ENCODE assay signal across 15 cellular contexts in the genomic region with DNA sequence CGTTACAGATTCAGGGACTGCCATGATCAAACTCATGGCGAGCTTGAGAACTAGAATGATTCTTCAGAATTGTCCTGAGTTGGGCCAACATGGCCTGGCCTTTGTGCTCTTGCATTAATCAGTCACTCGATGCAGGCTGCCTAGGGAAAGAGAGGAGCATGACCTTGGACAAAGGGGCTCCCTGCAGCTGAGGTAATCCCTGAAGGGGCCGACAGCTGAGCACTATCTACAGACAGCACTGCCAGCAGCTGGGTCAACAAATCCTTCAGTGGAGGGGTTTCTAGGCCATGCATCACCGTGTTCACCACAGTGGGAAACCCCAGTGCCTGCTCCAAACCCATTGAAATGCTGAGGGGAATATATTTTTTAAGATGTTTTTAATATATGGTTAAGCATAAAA.
DNase-seq lines count a peak whose midpoint lies in the region; ATAC-seq and TF ChIP-seq lines count a peak whose summit lies in the region.
"Had no signal": no experiment of that assay in that cellular context is flagged by ENCODE, and none has a peak within 500 bp of the region (broad histone marks: within the 10 kb centered on the region; RNA-seq: fewer than 3 reads in every experiment).

No MANE protein-coding gene starts in this region.

- H3K36me3 Mint-ChIP-seq in MCF 10A (ENCODE audit: insufficient read depth, unreplicated experiment) = no peaks in the 10 kb centered on the region

- DNase-seq in DMS53 treated with DMSO at 0.1 percent for 48 hours (lab: John Stamatoyannopoulos, UW; ENCODE audit: unreplicated experiment) = peak; percentile 71
- DNase-seq in LHCN-M2 (ENCODE audit: low read depth) = peak; percentile 86
- DNase-seq in NCI-H69 (lab: John Stamatoyannopoulos, UW) = peak; percentile 95
- DNase-seq in left kidney (ENCODE audit: low read depth, low spot score) = peak; percentile 24
- no peak for DNase-seq in islet precursor cell
- no peak for DNase-seq in NOMO-1 treated with DMSO at 0.1 percent for 48 hours (lab: John Stamatoyannopoulos, UW; ENCODE audit: unreplicated experiment)
- DNase-seq in MCF 10A (ENCODE audit: unreplicated experiment) = no peak
- DNase-seq: GF-D8; hypothalamus; NK-92 treated with Interleukin-12 subunit alpha and Interleukin-12 subunit beta, amount 100 ng/mL, for 24 hours; T-helper 1 cell had no signal

- TF ChIP-seq CTCF in MCF 10A (IDR thresholded peaks at IDR 0.05; ENCODE audit: unreplicated experiment) = no peak

- no peak overlapping the region for H3K4me3 Mint-ChIP-seq in MCF 10A (ENCODE audit: unreplicated experiment)
- H3K4me3 Mint-ChIP-seq: central memory CD8-positive, alpha-beta T cell had no signal

- H3K27me3 Mint-ChIP-seq in MCF 10A (ENCODE audit: insufficient read depth, unreplicated experiment) = peaks cover 50% of the 10 kb centered on the region

- BruUV-seq in MCF 10A (replicated peaks; lab: Mats Ljungman, UMichigan) = no TSS peak

- no peak for ATAC-seq in GM19397 (IDR thresholded peaks at IDR 0.05; ENCODE audit: unreplicated experiment)
- ATAC-seq: sciatic nerve had no signal

- POLR2A ChIA-PET in MCF 10A (lab: Yijun Ruan, JAX) = interaction anchor here (0.6 to 0.9 kb wide), 2 partner anchors 13 to 129 kb away, joined by 3 read pairs; no protein-coding TSS in a partner anchor

- CTCF ChIA-PET in MCF 10A (lab: Yijun Ruan, JAX) = no interaction called here

- H3K9me3 Mint-ChIP-seq in MCF 10A (ENCODE audit: unreplicated experiment) = no peaks in the 10 kb centered on the region
- H3K9me3 Mint-ChIP-seq: activated T-helper 2 cell treated with anti-CD3 and anti-CD28 coated beads, Interferon-gamma antibody, Interleukin-2, Interleukin-4, amounts not matched to agents 10 μg/mL and 5 μg/mL and 100 μg/mL, durations not matched to agents 14 hours and 24 hours and 36 hours; central memory CD8-positive, alpha-beta T cell had no signal

- no peak overlapping the region for H3K27ac Mint-ChIP-seq in MCF 10A (ENCODE audit: low read depth, unreplicated experiment)
- H3K27ac Mint-ChIP-seq: activated T-helper 2 cell treated with anti-CD3 and anti-CD28 coated beads, Interferon-gamma antibody, Interleukin-2, Interleukin-4, amounts not matched to agents 10 μg/mL and 5 μg/mL and 100 μg/mL, durations not matched to agents 14 hours and 24 hours and 36 hours had no signal

- intact Hi-C loops in MCF 10A (cut with micrococcal nuclease) = no loop called here

- no peaks in the 10 kb centered on the region for H3K4me1 Mint-ChIP-seq in MCF 10A (ENCODE audit: insufficient read depth, unreplicated experiment)
- H3K4me1 Mint-ChIP-seq: central memory CD8-positive, alpha-beta T cell had no signal

Comparison
In these comparisons a context has a peak if more than half of its experiments do, and no peak if none do; other contexts are left out.
1. DNase-seq: peak in DMS53 treated with DMSO at 0.1 percent for 48 hours (single experiment), LHCN-M2 (single experiment), NCI-H69 (single experiment) and left kidney (single experiment); none in islet precursor cell (single experiment), NOMO-1 treated with DMSO at 0.1 percent for 48 hours (single experiment) and MCF 10A (single experiment).